ENCODE assay signal across 16 cellular contexts in genomic region chr12:131867891-131868675, GRCh38. TPM values are rescaled to one million over a fixed set of nuclear protein-coding genes. Genes with fewer than 3 reads are reported as not detected.
DNase-seq lines count a peak whose midpoint lies in the region; ATAC-seq and TF ChIP-seq lines count a peak whose summit lies in the region.
"Had no signal": no experiment of that assay in that cellular context is flagged by ENCODE, and none has a peak within 500 bp of the region (broad histone marks: within the 10 kb centered on the region; RNA-seq: fewer than 3 reads in every experiment).

No MANE protein-coding gene starts in this region.

- H3K9me3 Mint-ChIP-seq in progenitor cell of endocrine pancreas (ENCODE audit: low read depth), result no peaks in the 10 kb centered on the region
- H3K9me3 Mint-ChIP-seq: activated CD4-positive, alpha-beta T cell treated with anti-CD3 and anti-CD28 coated beads, Interleukin-2, amount 10 ng/mL, durations not matched to agents 24 days and 14 days had no signal

- no peak for TF ChIP-seq RAD21 in IMR-90 (IDR thresholded peaks at IDR 0.05; ENCODE audit: low read length)

- H2BK20ac ChIP-seq in IMR-90 (ENCODE audit: low read depth, low read length), result no peak overlapping the region

- peak overlapping the region; percentile 49 for H2AFZ ChIP-seq in IMR-90 (replicated peaks; ENCODE audit: low read length, poor library complexity)

- H3K36me3 Mint-ChIP-seq in progenitor cell of endocrine pancreas (ENCODE audit: insufficient read depth), result no peaks in the 10 kb centered on the region

- no peak overlapping the region for H3K23ac ChIP-seq in IMR-90 (ENCODE audit: low read depth, low read length)

- H3K9me1 ChIP-seq in IMR-90 (ENCODE audit: insufficient read depth, low read length), result peaks cover 5% of the 10 kb centered on the region

- no peak overlapping the region for H2BK5ac ChIP-seq in IMR-90 (ENCODE audit: low read depth, low read length, poor library complexity, severe bottlenecking)

- no peak for ATAC-seq in IMR-90 (ENCODE audit: low read depth)
- ATAC-seq in HG03159 (IDR thresholded peaks at IDR 0.05; ENCODE audit: unreplicated experiment), result no peak
- no peak for ATAC-seq in GM19452 (IDR thresholded peaks at IDR 0.05; ENCODE audit: unreplicated experiment)

- dilution Hi-C loops in IMR-90 (cut with HindIII; ENCODE audit: low sequenced_read_pairs, unreplicated experiment), result no loop called here

- no peak overlapping the region for H3K4me2 ChIP-seq in IMR-90 (ENCODE audit: low read depth, low read length)

- H3K18ac ChIP-seq in IMR-90 (ENCODE audit: low read depth, low read length), result no peak overlapping the region

- CTCF ChIA-PET in IMR-90 (lab: Yijun Ruan, JAX), result no interaction called here

- H3K4me3 ChIP-seq in IMR-90 (ENCODE audit: insufficient read depth, low read depth, low read length) (no peak overlapping the region), prostate gland (no peak overlapping the region)
- H3K4me3 ChIP-seq: thyroid gland had no signal

- H4K91ac ChIP-seq in IMR-90 (ENCODE audit: insufficient read depth, low read depth, low read length), result no peak overlapping the region

- no peak overlapping the region for H2AK9ac ChIP-seq in IMR-90 (replicated peaks; ENCODE audit: low read depth, low read length, poor library complexity)

- no peaks in the 10 kb centered on the region for H3K79me1 ChIP-seq in IMR-90 (ENCODE audit: low read depth in 1 of 2, low read length in 2 of 2)

- H4K5ac ChIP-seq in IMR-90 (ENCODE audit: low read depth, low read length), result no peak overlapping the region

- WGBS in IMR-90 (ENCODE audit: extremely low coverage in 2 of 2, insufficient read length in 1 of 2), 2 experiments, result 89% methylated on average over 14 of the region's 28 CpGs; no CpG with 5 or more reads in 1 of the 2 experiments
- WGBS in prostate gland, result 75% methylated on average over 22 of the region's 28 CpGs

- H2BK15ac ChIP-seq in IMR-90 (ENCODE audit: low read depth, low read length), result no peak overlapping the region

- no peaks in the 10 kb centered on the region for H3K9me3 ChIP-seq in IMR-90 (ENCODE audit: control insufficient read depth, insufficient read depth, low read length)
- no peaks in the 10 kb centered on the region for H3K9me3 ChIP-seq in prostate gland
- H3K9me3 ChIP-seq: thyroid gland had no signal

- H4K20me1 ChIP-seq in IMR-90 (ENCODE audit: insufficient read depth, low read length), result no peaks in the 10 kb centered on the region

- in situ Hi-C loops in IMR-90 (cut with MboI; ENCODE audit: low sequenced_read_pairs), result no loop called here

- no peak overlapping the region for H3K4ac ChIP-seq in IMR-90 (ENCODE audit: low read depth, low read length)

- H3K14ac ChIP-seq in IMR-90 (replicated peaks; ENCODE audit: low read depth, low read length), result no peak overlapping the region

- no peak overlapping the region for H2BK120ac ChIP-seq in IMR-90 (ENCODE audit: low read depth, low read length)

- no peak overlapping the region for H4K8ac ChIP-seq in IMR-90 (ENCODE audit: low read depth in 2 of 2, low read length in 2 of 2)

- no peaks in the 10 kb centered on the region for H3K36me3 ChIP-seq in IMR-90 (ENCODE audit: control insufficient read depth, insufficient read depth, low read length)
- H3K36me3 ChIP-seq in prostate gland, result no peaks in the 10 kb centered on the region
- H3K36me3 ChIP-seq: thyroid gland had no signal

- no peaks in the 10 kb centered on the region for H3K4me1 Mint-ChIP-seq in progenitor cell of endocrine pancreas (ENCODE audit: low read depth)
- H3K4me1 Mint-ChIP-seq: activated CD4-positive, alpha-beta T cell treated with anti-CD3 and anti-CD28 coated beads, Interleukin-2, amount 10 ng/mL, durations not matched to agents 24 days and 14 days had no signal

- H3K27ac Mint-ChIP-seq in progenitor cell of endocrine pancreas, result peak overlapping the region; percentile 72
- H3K27ac Mint-ChIP-seq: activated CD4-positive, alpha-beta T cell treated with anti-CD3 and anti-CD28 coated beads, Interleukin-2, amount 10 ng/mL, durations not matched to agents 24 days and 14 days had no signal

- POLR2A ChIA-PET in IMR-90 (lab: Charles Lee; ENCODE audit: unreplicated experiment), result no interaction called here

- peaks cover 4% of the 10 kb centered on the region for H3K27me3 Mint-ChIP-seq in progenitor cell of endocrine pancreas
- H3K27me3 Mint-ChIP-seq: activated CD4-positive, alpha-beta T cell treated with anti-CD3 and anti-CD28 coated beads, Interleukin-2, amount 10 ng/mL, durations not matched to agents 24 days and 14 days had no signal

- H3K4me3 Mint-ChIP-seq in progenitor cell of endocrine pancreas (ENCODE audit: low read depth), result no peak overlapping the region
- H3K4me3 Mint-ChIP-seq: activated CD4-positive, alpha-beta T cell treated with anti-CD3 and anti-CD28 coated beads, Interleukin-2, amount 10 ng/mL, durations not matched to agents 24 days and 14 days had no signal

- H3K27me3 ChIP-seq in IMR-90 (ENCODE audit: control insufficient read depth, insufficient read depth, low read length), result no peaks in the 10 kb centered on the region
- no peaks in the 10 kb centered on the region for H3K27me3 ChIP-seq in prostate gland (replicated peaks; ENCODE audit: insufficient read depth)
- H3K27me3 ChIP-seq: thyroid gland had no signal

- H2AK5ac ChIP-seq in IMR-90 (ENCODE audit: low read depth, low read length), result no peak overlapping the region

- H3K4me1 ChIP-seq in IMR-90 (ENCODE audit: control insufficient read depth, insufficient read depth, low read length) (peaks cover 4% of the 10 kb centered on the region; the same call in 1 of the 2 replicates), prostate gland (replicated peaks) (no peaks in the 10 kb centered on the region)
- H3K4me1 ChIP-seq: thyroid gland had no signal

- intact Hi-C loops in IMR-90 (cut with micrococcal nuclease) (no loop called here), prostate gland (cut with DNase I) (no loop called here)

- DNase-seq in EL (peak; percentile 20), IMR-90 (no peak), iPS-NIHi11 (ENCODE audit: low spot score) (peak; percentile 20), progenitor cell of endocrine pancreas (ENCODE audit: low spot score, unreplicated experiment) (no peak), prostate gland (ENCODE audit: low spot score) (no peak)
- DNase-seq: activated CD4-positive, alpha-beta T cell treated with anti-CD3 and anti-CD28 coated beads, Interleukin-2, amount 10 ng/mL, durations not matched to agents 24 days and 14 days; activated CD8-positive, alpha-beta memory T cell treated with anti-CD3 and anti-CD28 coated beads, Interleukin-2, amount 50 U/mL, for 48 hours; hippocampal formation; left cardiac atrium; NCI-H2107; NCI-H524 treated with DMSO at 0.1 percent for 48 hours; small intestine; thyroid gland had no signal

- no peak overlapping the region for H3K9ac ChIP-seq in IMR-90 (ENCODE audit: low read depth, low read length)

- H3K56ac ChIP-seq in IMR-90 (ENCODE audit: extremely low read depth, insufficient read depth, low read length), result no peak overlapping the region

- TF ChIP-seq CTCF in IMR-90 (conservative IDR thresholded peaks at IDR 0.05; ENCODE audit: low read depth, low read length) (no peak), progenitor cell of endocrine pancreas (IDR thresholded peaks at IDR 0.05; ENCODE audit: unreplicated experiment) (no peak), prostate gland (IDR thresholded peaks at IDR 0.05) (no peak)

- BruUV-seq in IMR-90 (replicated peaks; lab: Mats Ljungman, UMichigan), result no TSS peak

- TF ChIP-seq POLR2A in IMR-90 (IDR thresholded peaks at IDR 0.05; ENCODE audit: low read depth, low read length), result no peak
- TF ChIP-seq POLR2A in prostate gland (IDR thresholded peaks at IDR 0.05), result no peak

- no peak overlapping the region for H3K27ac ChIP-seq in IMR-90 (ENCODE audit: insufficient read depth, low read length)
- no peak overlapping the region for H3K27ac ChIP-seq in prostate gland
- H3K27ac ChIP-seq: C4-2B, thyroid gland had no signal

TF ChIP-seq in IMR-90, 13 proteins besides CTCF, POLR2A, EP300 and RAD21 (continues in another document):
- TF ChIP-seq RFX5 (IDR thresholded peaks at IDR 0.05; ENCODE audit: low read depth, low read length) (no peak), FOS (IDR thresholded peaks at IDR 0.05; ENCODE audit: low read depth, low read length) (no peak), NFE2L2 (IDR thresholded peaks at IDR 0.05; ENCODE audit: low read depth, low read length) (no peak), SMC3 (IDR thresholded peaks at IDR 0.05; ENCODE audit: low read depth, low read length) (no peak), RCOR1 (IDR thresholded peaks at IDR 0.05; ENCODE audit: insufficient replicate concordance, low read length) (no peak), CHD1 (IDR thresholded peaks at IDR 0.05; ENCODE audit: low read depth, low read length) (no peak), CEBPB (IDR thresholded peaks at IDR 0.05; ENCODE audit: low read depth, low read length) (no peak), MXI1 (IDR thresholded peaks at IDR 0.05; ENCODE audit: borderline replicate concordance, low read depth, low read length) (no peak), MAZ (IDR thresholded peaks at IDR 0.05; ENCODE audit: borderline replicate concordance, low read depth, low read length) (no peak), BHLHE40 (IDR thresholded peaks at IDR 0.05; ENCODE audit: low read depth, low read length) (no peak), MAFK (IDR thresholded peaks at IDR 0.05; ENCODE audit: low read depth, low read length) (no peak)
- TF ChIP-seq, protein P1, sequence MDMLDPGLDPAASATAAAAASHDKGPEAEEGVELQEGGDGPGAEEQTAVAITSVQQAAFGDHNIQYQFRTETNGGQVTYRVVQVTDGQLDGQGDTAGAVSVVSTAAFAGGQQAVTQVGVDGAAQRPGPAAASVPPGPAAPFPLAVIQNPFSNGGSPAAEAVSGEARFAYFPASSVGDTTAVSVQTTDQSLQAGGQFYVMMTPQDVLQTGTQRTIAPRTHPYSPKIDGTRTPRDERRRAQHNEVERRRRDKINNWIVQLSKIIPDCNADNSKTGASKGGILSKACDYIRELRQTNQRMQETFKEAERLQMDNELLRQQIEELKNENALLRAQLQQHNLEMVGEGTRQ (IDR thresholded peaks at IDR 0.05; ENCODE audit: low read depth, low read length), result no peak

RNA-seq across cellular contexts. Expression of gene ULK1, which starts 26.3 kb away (rescaled TPM):
- 1.8 and 1.9 TPM in 2 replicates for total RNA-seq in IMR-90 (2012; rRNA removed)
- polyA plus RNA-seq in IMR-90 (2012; rRNA removed), result 19.2 and 20.0 TPM in 2 replicates
- 7.8 and 17.2 TPM in 2 replicates for polyA plus RNA-seq in IMR-90 (2012; cell fraction: cytosol; rRNA removed)
- 80.3 and 166 TPM in 2 replicates for polyA plus RNA-seq in IMR-90 (2012; cell fraction: nucleus; rRNA removed; ENCODE audit: low replicate concordance)
- total RNA-seq in progenitor cell of endocrine pancreas, result 111 and 122 TPM in 2 replicates
- total RNA-seq in prostate gland, result 10 to 100 TPM; 26.2 to 62.5 TPM

RNA-seq across cellular contexts. Expression of gene MMP17, which starts 39.9 kb away (rescaled TPM):
- total RNA-seq in IMR-90 (2012; rRNA removed) (1.4 and 1.7 TPM in 2 replicates), progenitor cell of endocrine pancreas (0.48 and 0.49 TPM in 2 replicates), prostate gland (10 to 100 TPM in 1 of 2 donors, 1 to 10 TPM in 1; 1.1 to 35.7 TPM)
- 11.8 and 15.9 TPM in 2 replicates for polyA plus RNA-seq in IMR-90 (2012; rRNA removed)
- polyA plus RNA-seq in IMR-90 (2012; cell fraction: cytosol; rRNA removed), result 11.7 and 17.3 TPM in 2 replicates
- 14.0 and 49.8 TPM in 2 replicates for polyA plus RNA-seq in IMR-90 (2012; cell fraction: nucleus; rRNA removed; ENCODE audit: low replicate concordance)

Comparison
In these comparisons a context has a peak if more than half of its experiments do, and no peak if none do; other contexts are left out.
1. DNase-seq: peak in EL (single experiment) and iPS-NIHi11 (single experiment); none in IMR-90 (single experiment), progenitor cell of endocrine pancreas (single experiment) and prostate gland (single experiment).